In the genomic region with DNA sequence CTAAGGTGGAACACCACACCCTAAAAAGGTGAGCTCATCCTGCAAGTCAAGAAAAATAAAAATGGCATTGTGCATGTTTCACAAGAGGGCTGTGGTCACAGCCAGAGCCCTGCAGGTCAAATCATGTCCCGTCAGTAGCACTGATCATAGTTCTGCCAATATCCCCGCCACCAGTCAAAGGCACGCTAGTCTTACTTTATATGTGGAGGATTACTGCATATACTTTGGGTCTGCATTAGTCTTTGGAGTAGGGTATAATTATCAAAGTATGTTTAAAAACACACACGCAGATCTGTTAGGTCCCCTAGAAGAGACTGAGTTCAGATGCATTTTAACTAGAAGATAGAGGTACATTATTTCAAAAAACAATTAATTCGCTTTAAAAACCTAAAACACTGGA, we compare ENCODE assay signal across 12 cellular contexts. TPM values are rescaled to one million over a fixed set of nuclear protein-coding genes. Genes with fewer than 3 reads are reported as not detected.
DNase-seq lines count a peak whose midpoint lies in the region; ATAC-seq, FAIRE-seq and TF ChIP-seq lines count a peak whose summit lies in the region.
"Had no signal": no experiment of that assay in that cellular context is flagged by ENCODE, and none has a peak within 500 bp of the region (broad histone marks: within the 10 kb centered on the region; RNA-seq: fewer than 3 reads in every experiment).

No MANE protein-coding gene starts in this region.

- no peaks in the 10 kb centered on the region for H3K27me3 ChIP-seq in iPS-15b (ENCODE audit: control insufficient read depth, insufficient read depth, low read length)
- peaks cover 0 to 13% (median 2%) of the 10 kb centered on the region in 4 donors for H3K27me3 ChIP-seq in upper lobe of left lung
- no peaks in the 10 kb centered on the region for H3K27me3 ChIP-seq in adrenal gland

- H3K9me3 ChIP-seq in iPS-15b (ENCODE audit: control insufficient read depth, insufficient read depth, low read length) = no peaks in the 10 kb centered on the region
- no peaks in the 10 kb centered on the region for H3K9me3 ChIP-seq in upper lobe of left lung
- no peaks in the 10 kb centered on the region for H3K9me3 ChIP-seq in adrenal gland (replicated peaks in 1 of 3)
- H3K9me3 ChIP-seq: BLaER1 had no signal

- H3K4me1 ChIP-seq in iPS-15b (ENCODE audit: control insufficient read depth, insufficient read depth, low read length) (peaks cover 2% of the 10 kb centered on the region), upper lobe of left lung (peaks cover 7 to 32% (median 13%) of the 10 kb centered on the region in 4 donors), adrenal gland (replicated peaks in 1 of 2) (peaks cover 8 to 14% of the 10 kb centered on the region in 2 donors)

- TF ChIP-seq POLR2A in upper lobe of left lung (IDR thresholded peaks at IDR 0.05) (no peak), adrenal gland (IDR thresholded peaks at IDR 0.05) (no peak)

- intact Hi-C loops in adrenal gland (cut with DNase I) = loop anchor here in 1 of 2 donors (5.0 kb wide), 1 partner anchor 103 kb away; no protein-coding TSS in a partner anchor

- FAIRE-seq in TTC549 (lab: Jason Lieb, UNC) = peak; percentile 25
- FAIRE-seq: colon had no signal

- WGBS in upper lobe of left lung, 2 donors = 66 to 75% methylated on average over 5 of the region's 5 CpGs
- WGBS in adrenal gland, 4 donors = 87 to 91% (median 89%) methylated on average over 5 of the region's 5 CpGs

- CTCF ChIA-PET in activated naive CD4-positive, alpha-beta T cell treated with anti-CD3 and anti-CD28 coated beads, Interleukin-2, amount 10 ng/mL, durations not matched to agents 7 days and 5 days (lab: Charles Lee) = interaction anchor here (0.7 to 3.6 kb wide), 4 partner anchors 10 to 244 kb away, joined by 3 to 36 read pairs (median 20); no protein-coding TSS in a partner anchor

- no peaks in the 10 kb centered on the region for H3K9me3 Mint-ChIP-seq in activated naive CD4-positive, alpha-beta T cell treated with anti-CD3 and anti-CD28 coated beads, Interleukin-2, amount 10 ng/mL, durations not matched to agents 7 days and 5 days

- peak overlapping the region; percentile 83 for H3K4me3 Mint-ChIP-seq in activated naive CD4-positive, alpha-beta T cell treated with anti-CD3 and anti-CD28 coated beads, Interleukin-2, amount 10 ng/mL, durations not matched to agents 7 days and 5 days

- peaks cover 31% of the 10 kb centered on the region for H3K27me3 Mint-ChIP-seq in activated naive CD4-positive, alpha-beta T cell treated with anti-CD3 and anti-CD28 coated beads, Interleukin-2, amount 10 ng/mL, durations not matched to agents 7 days and 5 days

- H3K4me3 ChIP-seq in iPS-15b (ENCODE audit: low read depth, low read length) (peak overlapping the region; percentile 83), upper lobe of left lung (peak overlapping the region in 3 of 4 donors; percentile 51 to 61 (median 59)), adrenal gland (no peak overlapping the region)
- H3K4me3 ChIP-seq: BLaER1 had no signal

- TF ChIP-seq CTCF in upper lobe of left lung (IDR thresholded peaks at IDR 0.05) (no peak), adrenal gland (IDR thresholded peaks at IDR 0.05) (no peak)

- no peaks in the 10 kb centered on the region for H3K36me3 ChIP-seq in iPS-15b (ENCODE audit: control insufficient read depth, insufficient read depth, low read length)
- H3K36me3 ChIP-seq in upper lobe of left lung = no peaks in the 10 kb centered on the region
- no peaks in the 10 kb centered on the region for H3K36me3 ChIP-seq in adrenal gland (replicated peaks in 1 of 2)
- H3K36me3 ChIP-seq: BLaER1 had no signal

- no peak for TF ChIP-seq EP300 in upper lobe of left lung (IDR thresholded peaks at IDR 0.05)

- no peak for ATAC-seq in upper lobe of left lung (ENCODE audit: low FRiP score in 2 of 2)
- no peak for ATAC-seq in HG02852 (IDR thresholded peaks at IDR 0.05; ENCODE audit: unreplicated experiment)
- no peak for ATAC-seq in GM18909 (IDR thresholded peaks at IDR 0.05; ENCODE audit: poor library complexity, unreplicated experiment)

- H3K27ac ChIP-seq in upper lobe of left lung (peak overlapping the region in 1 of 4 donors; percentile 88), adrenal gland (no peak overlapping the region)
- H3K27ac ChIP-seq: BLaER1 had no signal

- no peak for DNase-seq in activated naive CD4-positive, alpha-beta T cell treated with anti-CD3 and anti-CD28 coated beads, Interleukin-2, amount 10 ng/mL, durations not matched to agents 7 days and 5 days
- DNase-seq in activated naive CD4-positive, alpha-beta T cell treated with Interleukin-2 at 50 U/mL for 16 hours = no peak
- no peak for DNase-seq in upper lobe of left lung
- DNase-seq in adrenal gland = no peak
- DNase-seq: KBM-7, posterior cingulate gyrus had no signal

- no peak overlapping the region for H3K27ac Mint-ChIP-seq in activated naive CD4-positive, alpha-beta T cell treated with anti-CD3 and anti-CD28 coated beads, Interleukin-2, amount 10 ng/mL, durations not matched to agents 7 days and 5 days

- H3K4me1 Mint-ChIP-seq in activated naive CD4-positive, alpha-beta T cell treated with anti-CD3 and anti-CD28 coated beads, Interleukin-2, amount 10 ng/mL, durations not matched to agents 7 days and 5 days = peaks cover 36% of the 10 kb centered on the region

- H3K9ac ChIP-seq in iPS-15b (ENCODE audit: low read depth, low read length) = no peak overlapping the region
- H3K9ac ChIP-seq: BLaER1 had no signal

- no peaks in the 10 kb centered on the region for H3K36me3 Mint-ChIP-seq in activated naive CD4-positive, alpha-beta T cell treated with anti-CD3 and anti-CD28 coated beads, Interleukin-2, amount 10 ng/mL, durations not matched to agents 7 days and 5 days

RNA-seq across cellular contexts. Expression of a gene that starts 1.8 kb away (rescaled TPM):
- total RNA-seq in upper lobe of left lung (10 to 100 TPM; 13.6 to 69.8 (median 26.1) TPM), adrenal gland (10 to 100 TPM in 4 of 8 donors, 1 to 10 TPM in 4; 5.1 to 15.0 (median 9.7) TPM)
- 10 to 100 TPM in 1 of 3 donors, 1 to 10 TPM in 2; 4.8 to 11.9 (median 5.5) TPM for polyA plus RNA-seq in adrenal gland

RNA-seq across cellular contexts. Expression of a gene that starts 56.3 kb away (rescaled TPM):
- total RNA-seq in upper lobe of left lung (10 to 100 TPM; 19.8 to 53.6 (median 30.5) TPM), adrenal gland (10 to 100 TPM in 1 of 8 donors, 1 to 10 TPM in 2, under 1 TPM in 4, not detected in 1; 0.06 to 10.9 (median 0.76) TPM)
- polyA plus RNA-seq in adrenal gland = 1 to 10 TPM in 2 of 3 donors, under 1 TPM in 1; 0.91 to 7.2 (median 3.3) TPM

Comparison
In these comparisons a context has a peak if more than half of its experiments do, and no peak if none do; other contexts are left out.
1. H3K4me3 ChIP-seq: peak in iPS-15b (single experiment) and upper lobe of left lung (3 of 4); none in adrenal gland (0 of 4).